ENCODE assay signal across 29 cellular contexts in the genomic region with DNA sequence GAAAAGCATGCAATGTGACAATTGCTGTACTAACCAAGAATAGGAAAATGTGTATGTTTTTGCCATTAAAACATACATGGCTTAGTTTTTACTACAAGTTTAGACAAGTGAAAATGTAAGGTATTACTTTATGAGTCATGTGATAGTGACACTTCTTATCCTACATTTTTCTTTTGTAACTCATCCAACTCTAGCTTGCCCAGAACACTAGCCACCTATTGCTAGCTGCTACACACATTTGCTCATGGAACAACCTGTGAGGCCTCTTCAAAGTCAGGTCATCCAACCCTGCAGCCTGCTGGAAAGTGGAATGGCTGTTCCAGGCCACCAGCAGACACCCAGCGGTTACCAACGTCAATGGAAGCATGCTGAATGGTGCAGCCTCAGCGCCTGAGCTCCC.
"Had no signal": no experiment of that assay in that cellular context is flagged by ENCODE, and none has a peak within 500 bp of the region (broad histone marks: within the 10 kb centered on the region; RNA-seq: fewer than 3 reads in every experiment).

No MANE protein-coding gene starts in this region.

- H3K27me3 Mint-ChIP-seq: activated B cell treated with CpG ODN at 0.5 μM for 24 hours; activated CD4-positive, alpha-beta memory T cell treated with anti-CD3 and anti-CD28 coated beads for 36 hours; activated naive CD4-positive, alpha-beta T cell treated with anti-CD3 and anti-CD28 coated beads, Interleukin-2, amount 50 U/mL, for 24 hours; activated naive CD8-positive, alpha-beta T cell treated with anti-CD3 and anti-CD28 coated beads, Interleukin-2, amount 10 ng/mL, durations not matched to agents 7 days and 5 days; brain had no signal

- H3K27ac Mint-ChIP-seq: activated B cell treated with CpG ODN at 0.5 μM for 24 hours; activated CD4-positive, alpha-beta memory T cell treated with anti-CD3 and anti-CD28 coated beads for 36 hours; activated naive CD4-positive, alpha-beta T cell treated with anti-CD3 and anti-CD28 coated beads, Interleukin-2, amount 50 U/mL, for 24 hours; activated naive CD8-positive, alpha-beta T cell treated with anti-CD3 and anti-CD28 coated beads, Interleukin-2, amount 10 ng/mL, durations not matched to agents 7 days and 5 days; brain had no signal

- H3K36me3 Mint-ChIP-seq: activated CD4-positive, alpha-beta memory T cell treated with anti-CD3 and anti-CD28 coated beads for 36 hours; activated naive CD4-positive, alpha-beta T cell treated with anti-CD3 and anti-CD28 coated beads, Interleukin-2, amount 50 U/mL, for 24 hours; activated naive CD8-positive, alpha-beta T cell treated with anti-CD3 and anti-CD28 coated beads, Interleukin-2, amount 10 ng/mL, durations not matched to agents 7 days and 5 days; brain had no signal

- H3K4me1 Mint-ChIP-seq: activated B cell treated with CpG ODN at 0.5 μM for 24 hours; activated naive CD4-positive, alpha-beta T cell treated with anti-CD3 and anti-CD28 coated beads, Interleukin-2, amount 50 U/mL, for 24 hours; activated naive CD8-positive, alpha-beta T cell treated with anti-CD3 and anti-CD28 coated beads, Interleukin-2, amount 10 ng/mL, durations not matched to agents 7 days and 5 days; brain had no signal

- H3K4me3 Mint-ChIP-seq: activated B cell treated with CpG ODN at 0.5 μM for 24 hours; activated CD4-positive, alpha-beta memory T cell treated with anti-CD3 and anti-CD28 coated beads for 36 hours; activated naive CD4-positive, alpha-beta T cell treated with anti-CD3 and anti-CD28 coated beads, Interleukin-2, amount 50 U/mL, for 24 hours; activated naive CD8-positive, alpha-beta T cell treated with anti-CD3 and anti-CD28 coated beads, Interleukin-2, amount 10 ng/mL, durations not matched to agents 7 days and 5 days; brain had no signal

- ATAC-seq: Right ventricle myocardium inferior had no signal

- H3K27ac ChIP-seq: VCaP had no signal

- DNase-seq: activated B cell treated with CpG ODN at 0.5 μM for 24 hours; activated CD4-positive, alpha-beta memory T cell treated with anti-CD3 and anti-CD28 coated beads for 36 hours; activated CD4-positive, alpha-beta T cell treated with anti-CD3 and anti-CD28 coated beads for 4 hours; activated CD4-positive, alpha-beta T cell treated with anti-CD3 and anti-CD28 coated beads, Interleukin-2, amount 50 U/mL, for 1 hour; activated CD4-positive, CD25-positive, alpha-beta regulatory T cell treated with anti-CD3 and anti-CD28 coated beads, Interleukin-2, amount 50 U/mL, for 72 hours; activated CD8-positive, alpha-beta memory T cell treated with anti-CD3 and anti-CD28 coated beads, Interleukin-2, amount 50 U/mL, for 4 hours; activated effector memory CD4-positive, alpha-beta T cell treated with anti-CD3 and anti-CD28 coated beads, Interleukin-2, amount 50 U/mL, for 16 hours; activated naive CD4-positive, alpha-beta T cell treated with Interleukin-2 at 50 U/mL for 16 hours; activated naive CD8-positive, alpha-beta T cell treated with anti-CD3 and anti-CD28 coated beads, Interleukin-2, amount 10 ng/mL, durations not matched to agents 7 days and 5 days; activated T-cell treated with anti-CD3 and anti-CD28 coated beads for 4 hours; activated T-cell treated with anti-CD3 and anti-CD28 coated beads, Interleukin-2, amount 50 U/mL, for 48 hours; central memory CD4-positive, alpha-beta T cell; NCI-H1048; NCI-H1105 treated with DMSO at 0.1 percent for 48 hours; NCI-H1436; NCI-H1694; NCI-H1930; NCI-H2081 treated with DMSO at 0.1 percent for 48 hours; NCI-H510A; NCI-H526; NCI-H748 treated with DMSO at 0.1 percent for 48 hours; SW 1271; T-helper 1 cell; T-helper 2 cell; T-helper 9 cell had no signal
